ENCODE assay signal across 9 cellular contexts in the genomic region with DNA sequence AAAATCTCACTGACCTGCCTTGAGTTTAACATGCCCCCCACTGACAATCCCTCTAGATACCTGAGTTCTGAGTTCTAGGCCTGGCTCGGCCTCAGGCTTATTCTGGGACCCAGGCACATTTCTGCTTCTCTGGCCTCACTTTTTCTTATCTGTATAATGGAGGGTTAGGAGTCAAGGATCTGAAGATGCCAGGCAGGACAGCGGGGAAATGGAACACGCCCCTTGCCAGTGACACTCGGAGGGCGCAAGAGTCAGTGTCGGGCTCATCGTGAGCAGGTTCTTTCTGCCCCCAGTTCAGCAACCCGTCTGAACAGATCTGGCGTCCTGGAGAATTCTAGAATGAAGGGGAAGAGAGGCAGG. TPM values are rescaled to one million over a fixed set of nuclear protein-coding genes. Genes with fewer than 3 reads are reported as not detected.
DNase-seq lines count a peak whose midpoint lies in the region; ATAC-seq and TF ChIP-seq lines count a peak whose summit lies in the region.
"Had no signal": no experiment of that assay in that cellular context is flagged by ENCODE, and none has a peak within 500 bp of the region (broad histone marks: within the 10 kb centered on the region; RNA-seq: fewer than 3 reads in every experiment).

No MANE protein-coding gene starts in this region.

- no peak for TF ChIP-seq CTCF in neural cell (IDR thresholded peaks at IDR 0.05; ENCODE audit: poor library complexity, severe bottlenecking)

- H3K36me3 ChIP-seq in ectodermal cell (ENCODE audit: control insufficient read depth, insufficient read depth, low read length) (no peaks in the 10 kb centered on the region), neural cell (ENCODE audit: insufficient read depth, low read length) (no peaks in the 10 kb centered on the region)

- no peak overlapping the region for H2AFZ ChIP-seq in neural cell (ENCODE audit: low read depth, low read length)

- H3K36me3 Mint-ChIP-seq in stimulated activated naive CD8-positive, alpha-beta T cell treated with anti-CD3 and anti-CD28 coated beads, Interleukin-15, Interleukin-2, amounts not matched to agents 100 ng/mL and 50 ng/mL, for 24 hours (ENCODE audit: low read depth) = no peaks in the 10 kb centered on the region

- peaks cover 4% of the 10 kb centered on the region for H3K4me1 ChIP-seq in ectodermal cell (ENCODE audit: control insufficient read depth, insufficient read depth, low read length)

- no peaks in the 10 kb centered on the region for H3F3A ChIP-seq in neural cell (ENCODE audit: insufficient read depth, low read length, poor library complexity, severe bottlenecking)

- no peaks in the 10 kb centered on the region for H3K79me2 ChIP-seq in neural cell (replicated peaks; ENCODE audit: insufficient read depth, low read length)

- TF ChIP-seq EP300 in neural cell (conservative IDR thresholded peaks at IDR 0.05; ENCODE audit: poor library complexity, severe bottlenecking) = no peak

- no peak overlapping the region for H3K27ac ChIP-seq in ectodermal cell (ENCODE audit: insufficient read depth, low read depth, low read length, poor library complexity, severe bottlenecking)
- H3K27ac ChIP-seq in neural cell (ENCODE audit: low read length) = no peak overlapping the region

- no peak for TF ChIP-seq RAD21 in neural cell (conservative IDR thresholded peaks at IDR 0.05)

- H3K27me3 ChIP-seq in ectodermal cell (ENCODE audit: control insufficient read depth, insufficient read depth, low read length, poor library complexity, severe bottlenecking) = peaks cover 68% of the 10 kb centered on the region
- peaks cover 33% of the 10 kb centered on the region for H3K27me3 ChIP-seq in neural cell (ENCODE audit: insufficient read depth, low read depth, low read length)

- H3K27ac Mint-ChIP-seq in stimulated activated naive CD8-positive, alpha-beta T cell treated with anti-CD3 and anti-CD28 coated beads, Interleukin-15, Interleukin-2, amounts not matched to agents 100 ng/mL and 50 ng/mL, for 24 hours = no peak overlapping the region

- no peak for DNase-seq in stimulated activated naive CD8-positive, alpha-beta T cell treated with anti-CD3 and anti-CD28 coated beads, Interleukin-15, Interleukin-2, amounts not matched to agents 100 U/mL and 50 U/mL, for 24 hours
- DNase-seq in NCI-H510A treated with DMSO at 0.1 percent for 48 hours (lab: John Stamatoyannopoulos, UW) (no peak), NOMO-1 treated with dmso at 0.1 percent for 144 hours (lab: John Stamatoyannopoulos, UW; ENCODE audit: unreplicated experiment) (no peak)
- DNase-seq: NCI-H2029 treated with DMSO at 0.1 percent for 48 hours had no signal

- peaks cover 13% of the 10 kb centered on the region for H3K4me1 Mint-ChIP-seq in stimulated activated naive CD8-positive, alpha-beta T cell treated with anti-CD3 and anti-CD28 coated beads, Interleukin-15, Interleukin-2, amounts not matched to agents 100 ng/mL and 50 ng/mL, for 24 hours (ENCODE audit: low read depth)

- H3K9me3 ChIP-seq in ectodermal cell (ENCODE audit: control insufficient read depth, low read length) (no peaks in the 10 kb centered on the region), neural cell (ENCODE audit: low read length) (no peaks in the 10 kb centered on the region)

- H3K4me3 ChIP-seq in ectodermal cell (ENCODE audit: insufficient read depth, low read depth, low read length) (peak overlapping the region; percentile 39), neural cell (ENCODE audit: low read length) (peak overlapping the region; percentile 74)

- no peak overlapping the region for H3K4me2 ChIP-seq in neural cell (ENCODE audit: low read length)

- H4K20me1 ChIP-seq in neural cell (ENCODE audit: insufficient read depth) = no peaks in the 10 kb centered on the region

- no peaks in the 10 kb centered on the region for H3K9me2 ChIP-seq in neural cell (ENCODE audit: insufficient read depth, low read length)

- H3K9me3 Mint-ChIP-seq in stimulated activated naive CD8-positive, alpha-beta T cell treated with anti-CD3 and anti-CD28 coated beads, Interleukin-15, Interleukin-2, amounts not matched to agents 100 ng/mL and 50 ng/mL, for 24 hours = no peaks in the 10 kb centered on the region

- peaks cover 25% of the 10 kb centered on the region for H3K27me3 Mint-ChIP-seq in stimulated activated naive CD8-positive, alpha-beta T cell treated with anti-CD3 and anti-CD28 coated beads, Interleukin-15, Interleukin-2, amounts not matched to agents 100 ng/mL and 50 ng/mL, for 24 hours

- peak overlapping the region; percentile 50 for H3K9ac ChIP-seq in neural cell (ENCODE audit: low read length)

- H3K4me3 Mint-ChIP-seq in stimulated activated naive CD8-positive, alpha-beta T cell treated with anti-CD3 and anti-CD28 coated beads, Interleukin-15, Interleukin-2, amounts not matched to agents 100 ng/mL and 50 ng/mL, for 24 hours = peak overlapping the region; percentile 81

- ATAC-seq in stimulated activated naive CD8-positive, alpha-beta T cell treated with anti-CD3 and anti-CD28 coated beads, Interleukin-15, Interleukin-2, amounts not matched to agents 100 U/mL and 50 U/mL, for 24 hours = no peak
- no peak for ATAC-seq in HG02678 (IDR thresholded peaks at IDR 0.05; ENCODE audit: unreplicated experiment)
- ATAC-seq in GM18867 (IDR thresholded peaks at IDR 0.05; ENCODE audit: unreplicated experiment) = no peak

- 49 to 56% methylated on average over 9 of the region's 9 CpGs for WGBS in ectodermal cell, 2 experiments

TF ChIP-seq in neural cell, 6 proteins besides CTCF, POLR2A, EP300 and RAD21:
- TF ChIP-seq MXI1 (conservative IDR thresholded peaks at IDR 0.05; ENCODE audit: poor library complexity, severe bottlenecking) = no peak
- no peak for TF ChIP-seq SMC3 (conservative IDR thresholded peaks at IDR 0.05; ENCODE audit: poor library complexity)
- TF ChIP-seq EZH2 (IDR thresholded peaks at IDR 0.05; ENCODE audit: borderline replicate concordance, insufficient read depth, low read length, poor library complexity, severe bottlenecking) = no peak
- no peak for TF ChIP-seq POLR2AphosphoS5 (IDR thresholded peaks at IDR 0.05)
- TF ChIP-seq TAF1 (IDR thresholded peaks at IDR 0.05; ENCODE audit: low read depth) = no peak
- TF ChIP-seq, protein P1, sequence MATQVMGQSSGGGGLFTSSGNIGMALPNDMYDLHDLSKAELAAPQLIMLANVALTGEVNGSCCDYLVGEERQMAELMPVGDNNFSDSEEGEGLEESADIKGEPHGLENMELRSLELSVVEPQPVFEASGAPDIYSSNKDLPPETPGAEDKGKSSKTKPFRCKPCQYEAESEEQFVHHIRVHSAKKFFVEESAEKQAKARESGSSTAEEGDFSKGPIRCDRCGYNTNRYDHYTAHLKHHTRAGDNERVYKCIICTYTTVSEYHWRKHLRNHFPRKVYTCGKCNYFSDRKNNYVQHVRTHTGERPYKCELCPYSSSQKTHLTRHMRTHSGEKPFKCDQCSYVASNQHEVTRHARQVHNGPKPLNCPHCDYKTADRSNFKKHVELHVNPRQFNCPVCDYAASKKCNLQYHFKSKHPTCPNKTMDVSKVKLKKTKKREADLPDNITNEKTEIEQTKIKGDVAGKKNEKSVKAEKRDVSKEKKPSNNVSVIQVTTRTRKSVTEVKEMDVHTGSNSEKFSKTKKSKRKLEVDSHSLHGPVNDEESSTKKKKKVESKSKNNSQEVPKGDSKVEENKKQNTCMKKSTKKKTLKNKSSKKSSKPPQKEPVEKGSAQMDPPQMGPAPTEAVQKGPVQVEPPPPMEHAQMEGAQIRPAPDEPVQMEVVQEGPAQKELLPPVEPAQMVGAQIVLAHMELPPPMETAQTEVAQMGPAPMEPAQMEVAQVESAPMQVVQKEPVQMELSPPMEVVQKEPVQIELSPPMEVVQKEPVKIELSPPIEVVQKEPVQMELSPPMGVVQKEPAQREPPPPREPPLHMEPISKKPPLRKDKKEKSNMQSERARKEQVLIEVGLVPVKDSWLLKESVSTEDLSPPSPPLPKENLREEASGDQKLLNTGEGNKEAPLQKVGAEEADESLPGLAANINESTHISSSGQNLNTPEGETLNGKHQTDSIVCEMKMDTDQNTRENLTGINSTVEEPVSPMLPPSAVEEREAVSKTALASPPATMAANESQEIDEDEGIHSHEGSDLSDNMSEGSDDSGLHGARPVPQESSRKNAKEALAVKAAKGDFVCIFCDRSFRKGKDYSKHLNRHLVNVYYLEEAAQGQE (IDR thresholded peaks at IDR 0.05; ENCODE audit: borderline replicate concordance) = no peak

RNA-seq across cellular contexts. Expression of gene MT3, which starts 0.6 kb away (rescaled TPM):
- polyA plus RNA-seq in ectodermal cell (2013, experiment 1 of 4) = not detected
- polyA plus RNA-seq in ectodermal cell (2013, experiment 2 of 4) = not detected
- not detected for polyA plus RNA-seq in ectodermal cell (2013, experiment 3 of 4)
- polyA plus RNA-seq in ectodermal cell (2013, experiment 4 of 4) = not detected
- polyA plus RNA-seq in neural cell = 1.9 and 8.2 TPM in 2 replicates
- 1.2 TPM in 1 of 2 replicates, not detected in the other for polyA minus RNA-seq in neural cell

RNA-seq across cellular contexts. Expression of gene MT2A, which starts 19.6 kb away (rescaled TPM):
- polyA plus RNA-seq in ectodermal cell (2013, experiment 1 of 4) = 24.8 TPM
- polyA plus RNA-seq in ectodermal cell (2013, experiment 2 of 4) = 3.4 TPM
- polyA plus RNA-seq in ectodermal cell (2013, experiment 3 of 4) = 10.2 TPM
- 11.5 TPM for polyA plus RNA-seq in ectodermal cell (2013, experiment 4 of 4)
- not detected in 2 replicates for polyA plus RNA-seq in neural cell
- not detected in 2 replicates for polyA minus RNA-seq in neural cell

RNA-seq across cellular contexts. Expression of gene MT4, which starts 23.9 kb away (rescaled TPM):
- not detected for polyA plus RNA-seq in ectodermal cell (2013, experiment 1 of 4)
- polyA plus RNA-seq in ectodermal cell (2013, experiment 2 of 4) = not detected
- polyA plus RNA-seq in ectodermal cell (2013, experiment 3 of 4) = not detected
- polyA plus RNA-seq in ectodermal cell (2013, experiment 4 of 4) = not detected
- not detected in 2 replicates for polyA plus RNA-seq in neural cell
- not detected in 2 replicates for polyA minus RNA-seq in neural cell

RNA-seq across cellular contexts. Expression of gene MT1E, which starts 36.8 kb away (rescaled TPM):
- 8.1 TPM for polyA plus RNA-seq in ectodermal cell (2013, experiment 1 of 4)
- polyA plus RNA-seq in ectodermal cell (2013, experiment 2 of 4) = 1.0 TPM
- polyA plus RNA-seq in ectodermal cell (2013, experiment 3 of 4) = 1.8 TPM
- 5.6 TPM for polyA plus RNA-seq in ectodermal cell (2013, experiment 4 of 4)
- not detected in 2 replicates for polyA plus RNA-seq in neural cell
- polyA minus RNA-seq in neural cell = not detected in 2 replicates

RNA-seq across cellular contexts. Expression of gene MT1M, which starts 43.7 kb away (rescaled TPM):
- 0.89 TPM for polyA plus RNA-seq in ectodermal cell (2013, experiment 1 of 4)
- polyA plus RNA-seq in ectodermal cell (2013, experiment 2 of 4) = not detected
- polyA plus RNA-seq in ectodermal cell (2013, experiment 3 of 4) = not detected
- 1.4 TPM for polyA plus RNA-seq in ectodermal cell (2013, experiment 4 of 4)
- not detected in 2 replicates for polyA plus RNA-seq in neural cell
- not detected in 2 replicates for polyA minus RNA-seq in neural cell
